In genomic region chr22:50262973-50263617, GRCh38 we compare ENCODE assay signal across 2 cellular contexts.
TF ChIP-seq lines count a peak whose summit lies in the region.

No MANE protein-coding gene starts in this region.

TF ChIP-seq in Ishikawa, 13 proteins besides CTCF, POLR2A, EP300 and RAD21:
- TF ChIP-seq NFIC (IDR thresholded peaks at IDR 0.05) (peak; percentile 75), ZBTB7A (IDR thresholded peaks at IDR 0.05; ENCODE audit: low read depth) (no peak)

TF ChIP-seq in H1, 55 proteins besides CTCF, POLR2A, EP300 and RAD21:
- TF ChIP-seq GTF2F1 (IDR thresholded peaks at IDR 0.05; ENCODE audit: borderline replicate concordance, low read depth, low read length) (no peak), SAP30 (IDR thresholded peaks at IDR 0.05; ENCODE audit: insufficient read depth, insufficient replicate concordance, low read length) (no peak), BACH1 (IDR thresholded peaks at IDR 0.05; ENCODE audit: low read length) (no peak), FOSL1 (IDR thresholded peaks at IDR 0.05; ENCODE audit: insufficient read depth, low read depth, low read length) (no peak), KDM1A (IDR thresholded peaks at IDR 0.05; ENCODE audit: borderline replicate concordance, low read length) (no peak), MAFK (IDR thresholded peaks at IDR 0.05; ENCODE audit: low read depth, low read length) (no peak), SP4 (IDR thresholded peaks at IDR 0.05; ENCODE audit: low read length) (no peak), SUZ12 (IDR thresholded peaks at IDR 0.05; ENCODE audit: low read length) (no peak), TAF7 (optimal IDR thresholded peaks at IDR 0.05; ENCODE audit: borderline replicate concordance, low read depth, low read length) (no peak), ATF3 (IDR thresholded peaks at IDR 0.05; ENCODE audit: insufficient read depth, low read depth, low read length) (no peak), CHD2 (IDR thresholded peaks at IDR 0.05; ENCODE audit: low read length) (no peak), RBBP5 (IDR thresholded peaks at IDR 0.05; ENCODE audit: borderline replicate concordance, low read depth, low read length) (no peak), USF2 (IDR thresholded peaks at IDR 0.05; ENCODE audit: low read length) (no peak), CHD1 (IDR thresholded peaks at IDR 0.05; ENCODE audit: low read depth, low read length) (no peak)
